Comparison of ENCODE assay signal across 12 cellular contexts in genomic region chr17:17073627-17074521, GRCh38. TPM values are rescaled to one million over a fixed set of nuclear protein-coding genes. Genes with fewer than 3 reads are reported as not detected.
DNase-seq lines count a peak whose midpoint lies in the region; ATAC-seq and FAIRE-seq lines count a peak whose summit lies in the region.
"Had no signal": no experiment of that assay in that cellular context is flagged by ENCODE, and none has a peak within 500 bp of the region (broad histone marks: within the 10 kb centered on the region; RNA-seq: fewer than 3 reads in every experiment).

No MANE protein-coding gene starts in this region.

- FAIRE-seq in RCC 7860 (lab: Jason Lieb, UNC), result no peak

- in situ Hi-C loops in GM23248 (cut with MboI), result no loop called here

- no peak overlapping the region for H2AFZ ChIP-seq in GM23248

- peaks cover 54% of the 10 kb centered on the region for H3F3A ChIP-seq in GM23248 (ENCODE audit: insufficient read depth)

- intact Hi-C loops in cardiac septum (cut with DNase I), result no loop called here

- H3K4me3 ChIP-seq in GM23248, result no peak overlapping the region
- H3K4me3 ChIP-seq in adipocyte (ENCODE audit: low read length), result no peak overlapping the region
- no peak overlapping the region for H3K4me3 ChIP-seq in skeletal muscle satellite cell (ENCODE audit: low read length)

- peak overlapping the region; percentile 58 for H3K4me2 ChIP-seq in GM23248 (ENCODE audit: unreplicated experiment)
- peak overlapping the region; percentile 51 for H3K4me2 ChIP-seq in skeletal muscle satellite cell (ENCODE audit: low read length)

- H3K4me1 ChIP-seq in GM23248 (ENCODE audit: insufficient read depth), result peaks cover 39% of the 10 kb centered on the region
- peaks cover 28% of the 10 kb centered on the region for H3K4me1 ChIP-seq in adipocyte (ENCODE audit: control insufficient read depth, insufficient read depth, low read length)
- H3K4me1 ChIP-seq in skeletal muscle satellite cell (ENCODE audit: control insufficient read depth, insufficient read depth, low read length), result peaks cover 55% of the 10 kb centered on the region

- H3K9me3 ChIP-seq in GM23248 (ENCODE audit: low read depth) (no peaks in the 10 kb centered on the region), adipocyte (ENCODE audit: control insufficient read depth, low read length) (no peaks in the 10 kb centered on the region), skeletal muscle satellite cell (replicated peaks; ENCODE audit: low read length) (no peaks in the 10 kb centered on the region)

- no peak for ATAC-seq in HG02981 (IDR thresholded peaks at IDR 0.05; ENCODE audit: unreplicated experiment)
- ATAC-seq: HCT116 had no signal

- 43 to 44% methylated on average over 13 of the region's 13 CpGs for WGBS in GM23248 (ENCODE audit: low coverage in 1 of 2, low lambda C conversion rate in 2 of 2, missing lambda C conversion rate in 2 of 2), 2 experiments

- H3K79me2 ChIP-seq in GM23248 (ENCODE audit: insufficient read depth), result peaks cover 100% of the 10 kb centered on the region

- H3K27me3 ChIP-seq in GM23248 (replicated peaks; ENCODE audit: insufficient read depth), result no peaks in the 10 kb centered on the region
- no peaks in the 10 kb centered on the region for H3K27me3 ChIP-seq in adipocyte (replicated peaks; ENCODE audit: control insufficient read depth, insufficient read depth, low read length)
- H3K27me3 ChIP-seq in skeletal muscle satellite cell (ENCODE audit: control insufficient read depth, insufficient read depth, low read length), result no peaks in the 10 kb centered on the region

- peaks cover 25% of the 10 kb centered on the region for H4K20me1 ChIP-seq in GM23248 (ENCODE audit: insufficient read depth)

- H3K36me3 ChIP-seq in GM23248 (ENCODE audit: low read depth) (peaks cover 27% of the 10 kb centered on the region; the same call in 1 of the 2 replicates), adipocyte (ENCODE audit: control insufficient read depth, insufficient read depth, low read length, severe bottlenecking) (peaks cover 29% of the 10 kb centered on the region), skeletal muscle satellite cell (ENCODE audit: insufficient read depth, low read length) (peaks cover 73% of the 10 kb centered on the region)

- H3K9me2 ChIP-seq in GM23248 (ENCODE audit: insufficient read depth), result no peaks in the 10 kb centered on the region

- H3K9ac ChIP-seq in GM23248 (peak overlapping the region; percentile 57), adipocyte (ENCODE audit: low read length) (no peak overlapping the region), skeletal muscle satellite cell (ENCODE audit: low read depth, low read length) (no peak overlapping the region)

- peak overlapping the region; percentile 79 for H3K27ac ChIP-seq in GM23248

- peak; percentile 75 for DNase-seq in GM23248
- DNase-seq in adipocyte (ENCODE audit: low read depth), result peak; percentile 24
- peak; percentile 67 for DNase-seq in cardiac septum (ENCODE audit: low spot score)
- no peak for DNase-seq in RCC 7860 (ENCODE audit: low spot score)
- no peak for DNase-seq in SIG-M5 treated with dmso at 0.1 percent for 504 hours (lab: John Stamatoyannopoulos, UW; ENCODE audit: unreplicated experiment)
- DNase-seq in GM19238 (ENCODE audit: insufficient read length, low spot score), result no peak
- DNase-seq: activated CD4-positive, alpha-beta T cell treated with anti-CD3 and anti-CD28 coated beads, Interleukin-2, amount 10 ng/mL, durations not matched to agents 24 days and 14 days; activated naive CD4-positive, alpha-beta T cell treated with anti-CD3 and anti-CD28 coated beads, Interleukin-2, amount 50 U/mL, for 16 hours; NCI-H1930 had no signal

RNA-seq across cellular contexts. Expression of gene MPRIP, which starts 31.6 kb away (rescaled TPM):
- 292 TPM in 2 replicates for total RNA-seq in GM23248 (2014; rRNA removed; shearing (Covaris generic))
- polyA plus RNA-seq in GM23248 (2016; fragmentation: Nextera tagmentation; extraction: Ambion mirVana), result 68.4 and 73.5 TPM in 2 replicates
- 554 TPM for total RNA-seq in cardiac septum
- 86.2 and 103 TPM in 2 replicates for total RNA-seq in skeletal muscle satellite cell (2012; rRNA removed)

Comparison
In these comparisons a context has a peak if more than half of its experiments do, and no peak if none do; other contexts are left out.
1. DNase-seq: peak in GM23248 (single experiment), adipocyte (single experiment) and cardiac septum (single experiment); none in RCC 7860 (single experiment), SIG-M5 treated with dmso at 0.1 percent for 504 hours (single experiment) and GM19238 (single experiment).